ENCODE assay signal across 22 cellular contexts in the genomic region with DNA sequence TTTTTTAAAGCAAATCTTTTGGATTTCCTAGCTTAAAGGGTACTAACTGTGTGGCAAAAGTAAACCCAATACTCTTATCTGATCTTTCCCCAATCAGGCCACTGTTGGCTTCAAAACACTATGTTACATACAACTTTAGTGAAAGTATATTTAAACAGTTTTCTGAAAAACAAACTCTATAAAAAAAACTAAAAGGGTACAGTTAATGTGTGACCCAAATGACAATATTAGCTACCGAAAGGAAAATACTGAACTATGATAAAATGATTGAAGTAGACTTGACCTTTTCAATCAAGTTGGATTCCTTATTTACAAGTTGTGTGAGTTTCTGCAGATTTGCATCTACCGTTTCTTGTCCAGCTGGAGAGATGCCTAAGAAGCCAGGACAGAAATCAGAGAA.
"Had no signal": no experiment of that assay in that cellular context is flagged by ENCODE, and none has a peak within 500 bp of the region (broad histone marks: within the 10 kb centered on the region; RNA-seq: fewer than 3 reads in every experiment).

No MANE protein-coding gene starts in this region.

- ATAC-seq: esophagus mucosa; heart left ventricle; left colon; left ventricle myocardium superior; natural killer cell treated with Interleukin-12 subunit alpha and Interleukin-12 subunit beta and Interleukin-15 and Interleukin-18, amount 100 ng/mL, for 72 hours had no signal

- H3K27ac Mint-ChIP-seq: neural progenitor cell, type B pancreatic cell had no signal

- H3K27me3 Mint-ChIP-seq: natural killer cell treated with Interleukin-12 subunit alpha and Interleukin-12 subunit beta and Interleukin-15 and Interleukin-18, amount 100 ng/mL, for 72 hours; type B pancreatic cell had no signal

- H3K36me3 ChIP-seq: ovary had no signal

- H3K27me3 ChIP-seq: heart left ventricle, neural progenitor cell, ovary, right atrium auricular region, sigmoid colon, suprapubic skin, thyroid gland had no signal

- DNase-seq: effector memory CD4-positive, alpha-beta T cell; heart left ventricle; hippocampal formation; left colon; left ventricle myocardium superior; mesenchymal stem cell; midbrain; nucleus accumbens; ovary; sigmoid colon; stimulated activated CD4-positive, alpha-beta T cell treated with anti-CD3 and anti-CD28 coated beads, Interleukin-2, amount 100 ng/mL, for 24 hours; stimulated activated CD4-positive, alpha-beta T cell treated with anti-CD3 and anti-CD28 coated beads, Interleukin-4, amount 100 ng/mL, for 4 hours; stimulated activated naive CD4-positive, alpha-beta T cell; thyroid gland had no signal

- H3K4me3 ChIP-seq: heart left ventricle, lung, neural progenitor cell, ovary, right atrium auricular region, sigmoid colon, skin epidermis, suprapubic skin, thyroid gland had no signal

- H3K9me3 ChIP-seq: heart left ventricle, ovary, right atrium auricular region, sigmoid colon, suprapubic skin, thyroid gland had no signal

- H3K9me3 Mint-ChIP-seq: natural killer cell treated with Interleukin-12 subunit alpha and Interleukin-12 subunit beta and Interleukin-15 and Interleukin-18, amount 100 ng/mL, for 72 hours; neural progenitor cell; type B pancreatic cell had no signal

- H3K4me3 Mint-ChIP-seq: natural killer cell treated with Interleukin-12 subunit alpha and Interleukin-12 subunit beta and Interleukin-15 and Interleukin-18, amount 100 ng/mL, for 72 hours; neural progenitor cell; type B pancreatic cell had no signal
